Comparison of ENCODE assay signal across 9 cellular contexts in the genomic region with DNA sequence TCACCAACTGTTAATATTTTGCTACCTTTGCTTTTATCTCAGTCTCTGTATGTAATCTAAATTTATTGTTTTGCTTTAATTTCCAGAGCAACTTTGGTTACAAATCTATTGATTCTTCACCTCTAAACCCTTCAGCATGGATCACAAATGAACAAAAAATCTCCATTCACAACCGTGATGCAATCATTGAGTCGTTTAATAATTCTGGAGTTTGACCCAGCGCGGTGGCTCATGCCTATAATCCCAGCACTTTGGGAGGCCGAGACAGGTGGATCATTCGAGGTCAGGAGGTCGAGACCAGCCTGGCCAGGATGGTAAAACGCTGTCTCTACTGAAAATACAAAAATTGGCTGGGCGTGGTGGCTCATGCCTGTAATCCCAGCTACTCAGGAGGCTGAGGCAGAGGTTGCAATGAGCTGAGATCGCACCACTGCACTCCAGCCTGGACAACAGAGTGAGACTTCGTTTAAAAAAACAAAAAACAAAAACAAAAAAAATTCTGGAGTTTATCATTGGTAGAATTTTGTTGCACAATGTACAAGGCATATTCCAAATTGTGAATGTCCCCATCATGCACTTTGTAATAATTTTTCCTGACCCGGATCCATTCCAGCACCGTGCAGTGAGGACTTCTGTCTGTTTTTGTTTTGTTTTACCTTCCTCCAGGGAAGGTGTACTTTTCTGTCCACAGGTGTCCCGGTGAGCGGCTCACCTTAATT. TPM values are rescaled to one million over a fixed set of nuclear protein-coding genes. Genes with fewer than 3 reads are reported as not detected.
DNase-seq lines count a peak whose midpoint lies in the region; ATAC-seq, FAIRE-seq and TF ChIP-seq lines count a peak whose summit lies in the region.
"Had no signal": no experiment of that assay in that cellular context is flagged by ENCODE, and none has a peak within 500 bp of the region (broad histone marks: within the 10 kb centered on the region; RNA-seq: fewer than 3 reads in every experiment).

No MANE protein-coding gene starts in this region.

- peaks cover 2% of the 10 kb centered on the region; the same call in 2 of the 3 replicates for H3K4me1 Mint-ChIP-seq in GM23338
- peaks cover 12% of the 10 kb centered on the region for H3K4me1 Mint-ChIP-seq in WTC11

- no peaks in the 10 kb centered on the region for H3K79me2 ChIP-seq in GM23338 (replicated peaks; ENCODE audit: insufficient read depth)

- no peak for TF ChIP-seq CTCF in GM23338 (conservative IDR thresholded peaks at IDR 0.05; ENCODE audit: low read depth in 2 of 2)
- no peak for TF ChIP-seq CTCF in WTC11 (IDR thresholded peaks at IDR 0.05)
- no peak for TF ChIP-seq CTCF in foreskin fibroblast (IDR thresholded peaks at IDR 0.05; ENCODE audit: low read depth, low read length)
- TF ChIP-seq CTCF in gastrocnemius medialis (IDR thresholded peaks at IDR 0.05 in 4 of 5, conservative IDR thresholded peaks at IDR 0.05 in 1 of 5) = no peak

- peak overlapping the region; percentile 49 for H3K4me3 Mint-ChIP-seq in GM23338
- H3K4me3 Mint-ChIP-seq in WTC11 = peak overlapping the region; percentile 80

- H3K4me1 ChIP-seq in GM23338 (ENCODE audit: insufficient read depth) (peaks cover 16% of the 10 kb centered on the region), gastrocnemius medialis (peaks cover 14 to 22% of the 10 kb centered on the region in 2 donors)

- POLR2A ChIA-PET in WTC11 (lab: Charles Lee) = interaction anchor here (1.0 kb wide), 1 partner anchor 10 kb away, joined by 5 read pairs; no protein-coding TSS in a partner anchor

- H3K4me3 ChIP-seq in GM23338 (peak overlapping the region; percentile 48), foreskin fibroblast (ENCODE audit: low read depth in 1 of 2, low read length in 2 of 2) (peak overlapping the region; percentile 27 to 37), gastrocnemius medialis (peak overlapping the region; percentile 7 to 42 (median 28))

- no peaks in the 10 kb centered on the region for H3K9me3 ChIP-seq in gastrocnemius medialis

- in situ Hi-C loops in gastrocnemius medialis (cut with MboI; ENCODE audit: low sequenced_read_pairs in 4 of 4) = no loop called here

- H3K9me2 ChIP-seq in GM23338 (ENCODE audit: insufficient read depth) = no peaks in the 10 kb centered on the region

- H3K27ac ChIP-seq in GM23338 (ENCODE audit: low read depth) (no peak overlapping the region), gastrocnemius medialis (peak overlapping the region in 1 of 4 donors; percentile 42)

- peaks cover 9% of the 10 kb centered on the region; the same call in 1 of the 2 replicates for H3F3A ChIP-seq in GM23338 (replicated peaks; ENCODE audit: low read depth)

- DNase-seq in GM23338 (ENCODE audit: low spot score) (no peak), WTC11 (ENCODE audit: low spot score) (no peak), foreskin fibroblast (no peak), gastrocnemius medialis (no peak), NCI-H2196 treated with DMSO at 0.1 percent for 48 hours (lab: John Stamatoyannopoulos, UW; ENCODE audit: unreplicated experiment) (no peak), GM19238 (ENCODE audit: insufficient read length, low spot score) (no peak), GM12892 (ENCODE audit: insufficient read length) (no peak)
- DNase-seq in activated naive CD4-positive, alpha-beta T cell (lab: John Stamatoyannopoulos, UW) = no peak

- H4K20me1 ChIP-seq in GM23338 (replicated peaks; ENCODE audit: insufficient read depth) = no peaks in the 10 kb centered on the region

- H3K27me3 Mint-ChIP-seq in GM23338 (ENCODE audit: insufficient read depth, low read depth, poor library complexity) (peaks cover 40% of the 10 kb centered on the region), WTC11 (ENCODE audit: low read depth) (peaks cover 18% of the 10 kb centered on the region)

- H3K36me3 Mint-ChIP-seq in GM23338 (ENCODE audit: low read depth) (no peaks in the 10 kb centered on the region), WTC11 (no peaks in the 10 kb centered on the region)

- FAIRE-seq in GM12892 (lab: Jason Lieb, UNC) = no peak

- H3K27ac Mint-ChIP-seq in GM23338 (no peak overlapping the region), WTC11 (no peak overlapping the region)

- intact Hi-C loops in gastrocnemius medialis (cut with DNase I; ENCODE audit: low total_unique reads) = loop anchor here (5.0 kb wide), 1 partner anchor 52 kb away; a partner anchor contains a TSS

- no peaks in the 10 kb centered on the region for H3K9me3 Mint-ChIP-seq in GM23338
- H3K9me3 Mint-ChIP-seq in WTC11 = no peaks in the 10 kb centered on the region

- TF ChIP-seq POLR2A in gastrocnemius medialis (IDR thresholded peaks at IDR 0.05) (no peak), GM12892 (IDR thresholded peaks at IDR 0.05; ENCODE audit: low read depth, low read length) (no peak)

- H2AFZ ChIP-seq in GM23338 = peak overlapping the region; percentile 87; the same call in 1 of the 2 replicates

- H3K36me3 ChIP-seq in GM23338 (ENCODE audit: insufficient read depth) (no peaks in the 10 kb centered on the region), gastrocnemius medialis (no peaks in the 10 kb centered on the region)

- CTCF ChIA-PET in WTC11 (lab: Charles Lee) = interaction anchor here (0.6 to 1.6 kb wide), 4 partner anchors 10 to 58 kb away, joined by 3 to 5 read pairs (median 4); a partner anchor contains a TSS

- ATAC-seq in GM23338 = no peak
- ATAC-seq in WTC11 = no peak
- ATAC-seq in gastrocnemius medialis = no peak

- peaks cover 17% of the 10 kb centered on the region for H3K27me3 ChIP-seq in GM23338 (ENCODE audit: insufficient read depth)
- H3K27me3 ChIP-seq in gastrocnemius medialis = no peaks in the 10 kb centered on the region

- peak overlapping the region; percentile 84 for H3K4me2 ChIP-seq in GM23338

TF ChIP-seq in GM23338, 12 proteins besides CTCF, POLR2A, EP300 and RAD21 (continues in another document):
- TF ChIP-seq, protein P1, sequence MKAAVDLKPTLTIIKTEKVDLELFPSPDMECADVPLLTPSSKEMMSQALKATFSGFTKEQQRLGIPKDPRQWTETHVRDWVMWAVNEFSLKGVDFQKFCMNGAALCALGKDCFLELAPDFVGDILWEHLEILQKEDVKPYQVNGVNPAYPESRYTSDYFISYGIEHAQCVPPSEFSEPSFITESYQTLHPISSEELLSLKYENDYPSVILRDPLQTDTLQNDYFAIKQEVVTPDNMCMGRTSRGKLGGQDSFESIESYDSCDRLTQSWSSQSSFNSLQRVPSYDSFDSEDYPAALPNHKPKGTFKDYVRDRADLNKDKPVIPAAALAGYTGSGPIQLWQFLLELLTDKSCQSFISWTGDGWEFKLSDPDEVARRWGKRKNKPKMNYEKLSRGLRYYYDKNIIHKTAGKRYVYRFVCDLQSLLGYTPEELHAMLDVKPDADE (IDR thresholded peaks at IDR 0.05) = no peak
- no peak for TF ChIP-seq EZH2phosphoT487 (IDR thresholded peaks at IDR 0.05; ENCODE audit: unreplicated experiment)
- TF ChIP-seq JUNB (IDR thresholded peaks at IDR 0.05; ENCODE audit: unreplicated experiment) = no peak
- TF ChIP-seq POLR2AphosphoS5 (IDR thresholded peaks at IDR 0.05; ENCODE audit: low read depth) = no peak

TF ChIP-seq in WTC11, 78 proteins besides CTCF, POLR2A, EP300 and RAD21 (continues in another document):
- TF ChIP-seq, protein P2, sequence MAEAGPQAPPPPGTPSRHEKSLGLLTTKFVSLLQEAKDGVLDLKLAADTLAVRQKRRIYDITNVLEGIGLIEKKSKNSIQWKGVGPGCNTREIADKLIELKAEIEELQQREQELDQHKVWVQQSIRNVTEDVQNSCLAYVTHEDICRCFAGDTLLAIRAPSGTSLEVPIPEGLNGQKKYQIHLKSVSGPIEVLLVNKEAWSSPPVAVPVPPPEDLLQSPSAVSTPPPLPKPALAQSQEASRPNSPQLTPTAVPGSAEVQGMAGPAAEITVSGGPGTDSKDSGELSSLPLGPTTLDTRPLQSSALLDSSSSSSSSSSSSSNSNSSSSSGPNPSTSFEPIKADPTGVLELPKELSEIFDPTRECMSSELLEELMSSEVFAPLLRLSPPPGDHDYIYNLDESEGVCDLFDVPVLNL (CRISPR knock-in tag; IDR thresholded peaks at IDR 0.05; ENCODE audit: borderline replicate concordance, low read depth) = no peak
- TF ChIP-seq TEAD4 (CRISPR knock-in tag; IDR thresholded peaks at IDR 0.05) = no peak

RNA-seq across cellular contexts. Expression of a gene that starts 2.3 kb away (rescaled TPM):
- 0.62 and 6.1 TPM in 2 replicates for total RNA-seq in GM23338 (2014; rRNA removed; shearing (Covaris generic))
- 0.80 and 1.3 TPM in 2 replicates for polyA plus RNA-seq in GM23338 (2016; fragmentation: Nextera tagmentation; extraction: Ambion mirVana)
- 8.5 to 9.7 TPM (median 8.7 TPM) in 3 replicates for total RNA-seq in WTC11 (2021)
- total RNA-seq in gastrocnemius medialis = 10 to 100 TPM in 1 of 4 donors, 1 to 10 TPM in 2, under 1 TPM in 1; 0.12 to 10.8 (median 2.4) TPM
- 1.4 TPM for polyA plus RNA-seq in GM12892 (2012; ENCODE audit: missing spikeins)

RNA-seq across cellular contexts. Expression of a gene that starts 8.7 kb away (rescaled TPM):
- total RNA-seq in GM23338 (2014; rRNA removed; shearing (Covaris generic)) = 0.10 and 0.16 TPM in 2 replicates
- polyA plus RNA-seq in GM23338 (2016; fragmentation: Nextera tagmentation; extraction: Ambion mirVana) = 0.07 and 0.27 TPM in 2 replicates
- total RNA-seq in WTC11 (2021) (0.14 to 0.85 TPM (median 0.25 TPM) in 3 replicates), gastrocnemius medialis (under 1 TPM in 1 of 4 donors, not detected in 3; 0.16 TPM)
- 0.36 TPM for polyA plus RNA-seq in GM12892 (2012; ENCODE audit: missing spikeins)
- total RNA-seq: SK-MEL-5 had no signal

RNA-seq across cellular contexts. Expression of a gene that starts 11.1 kb away (rescaled TPM):
- 18.6 and 22.4 TPM in 2 replicates for total RNA-seq in GM23338 (2014; rRNA removed; shearing (Covaris generic))
- 3.4 and 4.0 TPM in 2 replicates for polyA plus RNA-seq in GM23338 (2016; fragmentation: Nextera tagmentation; extraction: Ambion mirVana)
- 15.7 to 19.3 TPM (median 16.9 TPM) in 3 replicates for total RNA-seq in WTC11 (2021)
- total RNA-seq in gastrocnemius medialis = 1 to 10 TPM; 3.2 to 5.2 (median 4.5) TPM
- polyA plus RNA-seq in GM12892 (2012; ENCODE audit: missing spikeins) = 1.3 TPM

RNA-seq across cellular contexts. Expression of a gene that starts 26.9 kb away (rescaled TPM):
- total RNA-seq in GM23338 (2014; rRNA removed; shearing (Covaris generic)) = 28.6 and 35.8 TPM in 2 replicates
- 7.0 and 7.3 TPM in 2 replicates for polyA plus RNA-seq in GM23338 (2016; fragmentation: Nextera tagmentation; extraction: Ambion mirVana)
- total RNA-seq in WTC11 (2021) = 25.9 to 30.6 TPM (median 27.3 TPM) in 3 replicates
- total RNA-seq in gastrocnemius medialis = 10 to 100 TPM; 10.4 to 32.4 (median 15.2) TPM
- 0.89 TPM for polyA plus RNA-seq in GM12892 (2012; ENCODE audit: missing spikeins)

RNA-seq across cellular contexts. Expression of a gene that starts 52.2 kb away (rescaled TPM):
- 4.2 and 11.4 TPM in 2 replicates for total RNA-seq in GM23338 (2014; rRNA removed; shearing (Covaris generic))
- polyA plus RNA-seq in GM23338 (2016; fragmentation: Nextera tagmentation; extraction: Ambion mirVana) = 6.5 and 8.0 TPM in 2 replicates
- total RNA-seq in WTC11 (2021) (6.4 to 10.6 TPM (median 9.2 TPM) in 3 replicates), gastrocnemius medialis (10 to 100 TPM; 15.3 to 29.6 (median 20.8) TPM)
- 12.8 TPM for polyA plus RNA-seq in GM12892 (2012; ENCODE audit: missing spikeins)
